2 cellular contexts compared by ENCODE assay signal in genomic region chr1:156146006-156146748, GRCh38.
TF ChIP-seq lines count a peak whose summit lies in the region.

No MANE protein-coding gene starts in this region.

TF ChIP-seq in HEK293T, 16 proteins besides CTCF, POLR2A, EP300 and RAD21:
- TF ChIP-seq ARNT (IDR thresholded peaks at IDR 0.05) (no peak), NFRKB (IDR thresholded peaks at IDR 0.05) (no peak), TARDBP (IDR thresholded peaks at IDR 0.05) (no peak), FOXA1 (IDR thresholded peaks at IDR 0.05) (no peak), ZNF384 (IDR thresholded peaks at IDR 0.05) (no peak), PKNOX1 (IDR thresholded peaks at IDR 0.05) (no peak), L3MBTL2 (conservative IDR thresholded peaks at IDR 0.05) (no peak), SUZ12 (IDR thresholded peaks at IDR 0.05) (no peak), SP1 (IDR thresholded peaks at IDR 0.05) (no peak), ELF4 (IDR thresholded peaks at IDR 0.05) (no peak), FOXM1 (IDR thresholded peaks at IDR 0.05; ENCODE audit: borderline replicate concordance) (no peak), HDGF (IDR thresholded peaks at IDR 0.05; ENCODE audit: borderline replicate concordance) (no peak), BHLHE40 (IDR thresholded peaks at IDR 0.05; ENCODE audit: borderline replicate concordance) (no peak), CTBP1 (IDR thresholded peaks at IDR 0.05; ENCODE audit: borderline replicate concordance) (no peak), LEF1 (IDR thresholded peaks at IDR 0.05; ENCODE audit: borderline replicate concordance) (no peak), FOXK2 (IDR thresholded peaks at IDR 0.05) (no peak)

TF ChIP-seq in H1, 55 proteins besides CTCF, POLR2A, EP300 and RAD21:
- TF ChIP-seq CREB1 (IDR thresholded peaks at IDR 0.05) (0 out of 2 replicates have a peak, but pooled peaks have one; percentile 23), E2F6 (IDR thresholded peaks at IDR 0.05) (no peak)
